10 cellular contexts compared by ENCODE assay signal in the genomic region with DNA sequence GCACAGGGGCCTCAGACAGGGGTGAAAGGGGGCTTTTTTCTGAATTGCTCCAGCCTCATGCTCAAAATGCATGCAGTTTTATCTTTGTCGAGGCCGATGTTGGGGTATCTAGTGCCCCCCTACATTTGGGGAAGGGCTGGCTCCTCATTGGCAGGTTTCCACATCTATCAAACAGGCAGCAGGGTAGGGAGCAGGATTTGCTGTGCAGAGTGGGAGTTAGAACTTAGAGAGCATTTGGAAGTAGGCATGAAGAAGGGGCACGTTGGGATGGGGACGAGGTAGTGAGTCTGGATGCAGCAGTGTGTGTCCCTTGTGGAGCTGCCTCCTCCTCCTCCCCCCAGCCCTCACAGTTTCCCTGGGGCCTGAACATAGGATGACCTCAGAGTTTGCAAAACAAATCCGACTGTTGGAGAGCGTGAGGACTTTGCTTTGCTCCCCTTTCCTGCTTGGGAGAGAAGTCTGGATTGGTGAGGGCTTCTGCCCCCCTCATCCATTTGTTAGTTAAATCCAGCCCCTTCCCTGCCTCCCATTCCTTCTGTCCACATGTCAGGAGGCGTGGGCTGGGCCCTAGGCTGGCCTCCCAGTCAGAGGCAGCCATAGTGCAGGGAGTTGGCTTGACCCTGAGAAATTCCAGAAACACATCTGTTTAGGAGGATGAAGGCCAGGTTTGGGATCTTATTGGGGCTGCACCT. TPM values are rescaled to one million over a fixed set of nuclear protein-coding genes. Genes with fewer than 3 reads are reported as not detected.
DNase-seq lines count a peak whose midpoint lies in the region; ATAC-seq and TF ChIP-seq lines count a peak whose summit lies in the region.
"Had no signal": no experiment of that assay in that cellular context is flagged by ENCODE, and none has a peak within 500 bp of the region (broad histone marks: within the 10 kb centered on the region; RNA-seq: fewer than 3 reads in every experiment).

No MANE protein-coding gene starts in this region.

- DNase-seq in Ammon's horn (ENCODE audit: low spot score), result peak; percentile 83
- DNase-seq in NCI-H1048 (lab: John Stamatoyannopoulos, UW), result peak; percentile 53
- peak in 9 of 10 donors; percentile 43 to 78 (median 67) for DNase-seq in dorsolateral prefrontal cortex
- DNase-seq in midbrain (lab: John Stamatoyannopoulos, UW), result peak; percentile 77
- no peak for DNase-seq in GM10248 (ENCODE audit: extremely low spot score)
- DNase-seq in T-helper 17 cell, result no peak
- DNase-seq: OCI-M1; stimulated activated CD8-positive, alpha-beta memory T cell treated with anti-CD3 and anti-CD28 coated beads, Interleukin-4, amount 100 ng/mL, for 48 hours had no signal

- H3K27ac ChIP-seq in dorsolateral prefrontal cortex, result peak overlapping the region; percentile 79 to 99 (median 95)

- peak overlapping the region in 6 of 59 donors; percentile 2 to 35 (median 22) for H3K4me3 ChIP-seq in dorsolateral prefrontal cortex

- no peaks in the 10 kb centered on the region for H3K36me3 Mint-ChIP-seq in T-helper 17 cell (ENCODE audit: low read depth)

- CTCF ChIA-PET in GM10248 (lab: Yijun Ruan, JAX), result interaction anchor here (1.1 to 1.2 kb wide), 2 partner anchors 20 to 31 kb away, joined by 3 to 4 read pairs; no protein-coding TSS in a partner anchor

- ATAC-seq in GM21737 (IDR thresholded peaks at IDR 0.05; ENCODE audit: unreplicated experiment) (no peak), T-helper 17 cell (no peak), GM18907 (IDR thresholded peaks at IDR 0.05; ENCODE audit: unreplicated experiment) (no peak)

- H3K27me3 ChIP-seq in dorsolateral prefrontal cortex, result no peaks in the 10 kb centered on the region

- H3K4me1 Mint-ChIP-seq in T-helper 17 cell, result peaks cover 2% of the 10 kb centered on the region

- no peak overlapping the region for H3K4me3 Mint-ChIP-seq in T-helper 17 cell

- H3K27me3 Mint-ChIP-seq in T-helper 17 cell, result peaks cover 20% of the 10 kb centered on the region

- intact Hi-C loops in dorsolateral prefrontal cortex (cut with DNase I), result loop anchor here (2.0 to 5.0 kb wide), 3 partner anchors 36 to 77 kb away; a partner anchor contains a TSS

- TF ChIP-seq CTCF in dorsolateral prefrontal cortex (IDR thresholded peaks at IDR 0.05 in 54 of 56, conservative IDR thresholded peaks at IDR 0.05 in 2 of 56; ENCODE audit: low read depth in 1 of 56, partially characterized antibody in 56 of 56), result peak in 1 of 56 donors; percentile 0
- no peak for TF ChIP-seq CTCF in GM10248 (IDR thresholded peaks at IDR 0.05; ENCODE audit: control extremely low read depth, extremely low read depth, low read depth, missing control alignments)

- no peak overlapping the region for H3K27ac Mint-ChIP-seq in T-helper 17 cell

- POLR2A ChIA-PET in GM10248 (lab: Yijun Ruan, JAX), result no interaction called here

- no peaks in the 10 kb centered on the region for H3K9me3 ChIP-seq in T-helper 17 cell (ENCODE audit: control insufficient read depth, low read length, poor library complexity, severe bottlenecking)

RNA-seq across cellular contexts. Expression of a gene that starts 36.9 kb away (rescaled TPM):
- total RNA-seq in dorsolateral prefrontal cortex (100 to 1,000 TPM in 3 of 120 experiments, 10 to 100 TPM in 117; 26.2 to 167 (median 58.0) TPM), T-helper 17 cell (not detected)

RNA-seq across cellular contexts. Expression of a gene that starts 58.7 kb away (rescaled TPM):
- total RNA-seq in dorsolateral prefrontal cortex (100 to 1,000 TPM in 119 of 120 experiments, 10 to 100 TPM in 1; 88.0 to 248 (median 166) TPM), T-helper 17 cell (10 to 100 TPM; 71.9 to 76.4 TPM)

Comparison
In these comparisons a context has a peak if more than half of its experiments do, and no peak if none do; other contexts are left out.
1. DNase-seq: peak in Ammon's horn (single experiment), NCI-H1048 (single experiment), dorsolateral prefrontal cortex (9 of 10) and midbrain (single experiment); none in GM10248 (single experiment) and T-helper 17 cell (0 of 3).
2. RNA of a gene that starts 36.9 kb away (total RNA-seq): 26.2 to 167 TPM in dorsolateral prefrontal cortex; not detected in T-helper 17 cell; every median in the first group is over 10 times any median in the second.